ENCODE assay signal across 8 cellular contexts in the genomic region with DNA sequence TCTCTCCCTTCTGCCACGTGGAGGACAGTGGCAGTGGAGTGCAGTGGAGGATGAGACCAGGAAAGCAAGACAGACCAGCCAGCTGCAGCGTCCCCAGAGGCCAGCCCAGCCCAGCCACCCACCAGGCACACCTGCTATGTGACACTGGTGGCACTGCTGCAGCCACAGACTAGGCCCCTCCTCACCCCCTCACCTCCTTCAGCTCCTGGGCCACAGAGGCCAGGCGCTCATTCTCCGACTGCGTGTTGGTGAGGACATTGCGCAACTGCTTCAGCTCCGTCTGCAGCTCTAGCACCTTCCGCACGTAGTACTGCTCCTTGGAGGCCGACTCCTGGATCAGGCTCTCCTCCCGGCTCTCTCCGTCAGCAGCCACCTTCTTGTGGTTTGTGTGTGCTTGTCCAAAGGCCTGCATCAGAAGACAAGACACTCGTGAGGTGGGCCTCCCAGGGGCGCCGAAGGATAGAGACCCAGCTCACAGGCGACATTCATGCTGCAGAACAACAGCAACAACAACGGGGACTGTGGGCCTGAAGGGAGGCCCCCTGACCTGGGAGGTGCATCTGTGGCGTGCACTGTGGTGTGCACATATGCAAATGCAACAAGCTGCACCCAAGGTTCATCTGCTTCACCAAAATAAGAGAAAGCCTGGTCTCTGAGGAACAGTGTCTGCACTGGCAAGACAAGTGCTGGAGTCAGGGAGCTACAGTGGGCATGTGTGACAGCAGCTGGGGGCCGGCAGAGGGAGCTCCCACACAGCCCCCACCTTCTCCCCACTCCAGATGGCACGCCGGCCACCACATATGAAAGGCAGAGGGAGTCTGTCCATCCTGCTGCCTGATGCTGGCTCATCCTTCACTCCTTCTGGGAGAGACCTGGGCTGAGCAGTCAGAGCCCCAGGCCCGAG. TPM values are rescaled to one million over a fixed set of nuclear protein-coding genes. Genes with fewer than 3 reads are reported as not detected.
DNase-seq lines count a peak whose midpoint lies in the region; ATAC-seq, FAIRE-seq and TF ChIP-seq lines count a peak whose summit lies in the region.

No MANE protein-coding gene starts in this region.

- ATAC-seq in GM21515 (IDR thresholded peaks at IDR 0.05; ENCODE audit: unreplicated experiment): peak; percentile 93
- peak; percentile 84 for ATAC-seq in HG03565 (IDR thresholded peaks at IDR 0.05; ENCODE audit: unreplicated experiment)
- ATAC-seq in GM12878: peak; percentile 85

- TF ChIP-seq EP300 in GM12878 (IDR thresholded peaks at IDR 0.05; ENCODE audit: borderline replicate concordance in 1 of 2, control insufficient read depth in 1 of 2, low read depth in 2 of 2, low read length in 2 of 2): no peak

- DNase-seq in GM10248 (ENCODE audit: extremely low spot score) (peak; percentile 75), GM12878 (ENCODE audit: low read depth, low spot score) (no peak), mesenteric fat pad (ENCODE audit: low spot score) (peak; percentile 81), NCI-H345 (lab: John Stamatoyannopoulos, UW) (no peak), NCI-H748 treated with DMSO at 0.1 percent for 48 hours (lab: John Stamatoyannopoulos, UW) (no peak)
- DNase-seq in central memory CD4-positive, alpha-beta T cell: no peak

- peaks cover 11% of the 10 kb centered on the region for H3K79me2 ChIP-seq in GM12878 (ENCODE audit: control insufficient read depth, insufficient read depth, low read length)

- H2AFZ ChIP-seq in GM12878 (ENCODE audit: control insufficient read depth, low read depth, low read length): no peak overlapping the region

- no peaks in the 10 kb centered on the region for H3K27me3 ChIP-seq in GM12878 (replicated peaks in 1 of 2; ENCODE audit: control insufficient read depth in 2 of 2, insufficient read depth in 2 of 2, low read length in 1 of 2)

- peak overlapping the region; percentile 36 for H3K4me2 ChIP-seq in GM12878 (ENCODE audit: control insufficient read depth, insufficient read depth)

- POLR2A ChIA-PET in GM10248 (lab: Yijun Ruan, JAX): no interaction called here
- POLR2A ChIA-PET in GM12878 (lab: Charles Lee): interaction anchor here (0.5 to 1.4 kb wide), 3 partner anchors 34 to 562 kb away, joined by 3 to 5 read pairs (median 3); no protein-coding TSS in a partner anchor

- H3K4me1 ChIP-seq in GM12878 (ENCODE audit: control insufficient read depth, insufficient read depth, low read length): peaks cover 35% of the 10 kb centered on the region

- SMC1A ChIA-PET in GM12878 (lab: Charles Lee; ENCODE audit: uncharacterized antibody, unreplicated experiment): interaction anchor here (0.9 to 1.0 kb wide), 3 partner anchors 11 to 62 kb away, joined by 4 read pairs; no protein-coding TSS in a partner anchor

- H3K36me3 ChIP-seq in GM12878 (ENCODE audit: control insufficient read depth in 2 of 2, insufficient read depth in 2 of 2, low read length in 1 of 2): peaks cover 4 to 44% of the 10 kb centered on the region in 2 experiments

- TF ChIP-seq CTCF in GM10248 (IDR thresholded peaks at IDR 0.05; ENCODE audit: control extremely low read depth, extremely low read depth, low read depth, missing control alignments): peak; percentile 44
- peak; percentile 43 to 58 (median 55); a peak in 5 of 6 replicates for TF ChIP-seq CTCF in GM12878 (IDR thresholded peaks at IDR 0.05 in 2 of 3, conservative IDR thresholded peaks at IDR 0.05 in 1 of 3; ENCODE audit: control insufficient read depth in 2 of 3, extremely low read depth in 1 of 3, insufficient read depth in 1 of 3, low read depth in 3 of 3, low read length in 3 of 3)

- H3K27ac ChIP-seq in GM12878 (ENCODE audit: control insufficient read depth, insufficient read depth): 0 out of 2 replicates have a peak overlapping the region, but pooled peaks have one; percentile 32

- H3K9ac ChIP-seq in GM12878 (ENCODE audit: control insufficient read depth, insufficient read depth, low read length): no peak overlapping the region

- WGBS in GM12878 (ENCODE audit: insufficient coverage, insufficient replicate concordance, low lambda C conversion rate, missing lambda C conversion rate): 33% methylated on average over 22 of the region's 22 CpGs

- H3K4me3 ChIP-seq in GM12878: peak overlapping the region; percentile 33; the same call in 1 of the 2 replicates

- CTCF ChIA-PET in GM10248 (lab: Yijun Ruan, JAX): interaction anchor here (0.9 to 6.4 kb wide), 16 partner anchors 9 to 79 kb away, joined by 3 to 56 read pairs (median 4); no protein-coding TSS in a partner anchor
- CTCF ChIA-PET in GM12878 (lab: Yijun Ruan, JAX): interaction anchor here (1.3 to 3.0 kb wide), 3 partner anchors 35 to 61 kb away, joined by 7 to 20 read pairs (median 9); a partner anchor contains a TSS

- in situ Hi-C loops in GM12878 (cut with MboI): no loop called here

- intact Hi-C loops in GM12878 (cut with micrococcal nuclease; ENCODE audit: unreplicated experiment): no loop called here

- peak; percentile 31; the same call in 1 of the 2 replicates for TF ChIP-seq POLR2A in GM12878 (IDR thresholded peaks at IDR 0.05; ENCODE audit: low read depth, low read length)

- BruUV-seq in GM12878 (replicated peaks; lab: Mats Ljungman, UMichigan): no TSS peak

- TF ChIP-seq RAD21 in GM12878 (IDR thresholded peaks at IDR 0.05; ENCODE audit: insufficient read depth, low read depth, low read length): peak; percentile 48

- peak; percentile 77 for FAIRE-seq in GM12878 (lab: Jason Lieb, UNC)

- RAD21 ChIA-PET in GM12878 (lab: Charles Lee; ENCODE audit: unreplicated experiment): interaction anchor here (1.1 to 1.5 kb wide), 2 partner anchors 11 to 62 kb away, joined by 3 to 8 read pairs; no protein-coding TSS in a partner anchor

- peaks cover 5% of the 10 kb centered on the region for H4K20me1 ChIP-seq in GM12878 (ENCODE audit: control insufficient read depth, insufficient read depth)

- H3K9me3 ChIP-seq in GM12878 (replicated peaks; ENCODE audit: control insufficient read depth, insufficient read depth, low read length): no peaks in the 10 kb centered on the region

TF ChIP-seq in GM12878, 131 proteins besides CTCF, POLR2A, EP300 and RAD21 (continues in another document):
- TF ChIP-seq SIN3A (IDR thresholded peaks at IDR 0.05; ENCODE audit: low read depth, low read length) (no peak), CEBPB (IDR thresholded peaks at IDR 0.05; ENCODE audit: borderline replicate concordance in 1 of 2, low read depth in 2 of 2, low read length in 2 of 2) (peak in 1 of 2 experiments; percentile 64; a peak in 1 of 4 replicates)
- TF ChIP-seq, protein P1, sequence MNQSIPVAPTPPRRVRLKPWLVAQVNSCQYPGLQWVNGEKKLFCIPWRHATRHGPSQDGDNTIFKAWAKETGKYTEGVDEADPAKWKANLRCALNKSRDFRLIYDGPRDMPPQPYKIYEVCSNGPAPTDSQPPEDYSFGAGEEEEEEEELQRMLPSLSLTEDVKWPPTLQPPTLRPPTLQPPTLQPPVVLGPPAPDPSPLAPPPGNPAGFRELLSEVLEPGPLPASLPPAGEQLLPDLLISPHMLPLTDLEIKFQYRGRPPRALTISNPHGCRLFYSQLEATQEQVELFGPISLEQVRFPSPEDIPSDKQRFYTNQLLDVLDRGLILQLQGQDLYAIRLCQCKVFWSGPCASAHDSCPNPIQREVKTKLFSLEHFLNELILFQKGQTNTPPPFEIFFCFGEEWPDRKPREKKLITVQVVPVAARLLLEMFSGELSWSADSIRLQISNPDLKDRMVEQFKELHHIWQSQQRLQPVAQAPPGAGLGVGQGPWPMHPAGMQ (IDR thresholded peaks at IDR 0.05; ENCODE audit: borderline replicate concordance): no peak

RNA-seq across cellular contexts. Expression of a gene that starts 35.5 kb away (rescaled TPM):
- total RNA-seq in GM12878 (2013; cell fraction: nucleolus; rRNA removed): 24.1 and 27.6 TPM in 2 replicates
- total RNA-seq in GM12878 (2014; rRNA removed) (19.2 and 20.2 TPM in 2 replicates), GM12878 (2014; rRNA removed; fragmentation: Illumina TruSeq; extraction: Trizol) (13.6 and 14.4 TPM in 2 replicates), GM12878 (2021) (24.1 and 25.5 TPM in 2 replicates), mesenteric fat pad (34.8 TPM)
- polyA plus RNA-seq in GM12878 (2011; ENCODE audit: low read depth): 6.3 TPM
- polyA plus RNA-seq in GM12878 (2011; rRNA removed) (4.2 and 5.3 TPM in 2 replicates), GM12878 (2014; fragmentation: Illumina TruSeq; extraction: Trizol) (10.1 and 11.9 TPM in 2 replicates), GM12878 (2014; fragmentation: Nextera tagmentation; extraction: Ambion mirVana) (1 to 10 TPM; 5.8 to 7.0 TPM), GM12878 (2014; rRNA removed) (14.5 and 16.1 TPM in 2 replicates), GM12878 (2016; fragmentation: Nextera tagmentation; extraction: Ambion mirVana) (10 to 100 TPM; 14.3 to 15.1 TPM)
- 6.6 and 7.1 TPM in 2 replicates for polyA plus RNA-seq in GM12878 (2011; cell fraction: cytosol; rRNA removed)
- 8.7 and 12.9 TPM in 2 replicates for polyA plus RNA-seq in GM12878 (2011; cell fraction: nucleus; rRNA removed)
- 10.9 and 13.5 TPM in 2 replicates for polyA plus RNA-seq in GM12878 (2012)
- 6.7 and 7.2 TPM in 2 replicates for polyA minus RNA-seq in GM12878 (2011; rRNA and poly(A)+ RNA removed)
- polyA minus RNA-seq in GM12878 (2011; cell fraction: cytosol; rRNA and poly(A)+ RNA removed): 3.2 and 3.7 TPM in 2 replicates
- 5.0 and 9.8 TPM in 2 replicates for polyA minus RNA-seq in GM12878 (2011; cell fraction: nucleus; rRNA and poly(A)+ RNA removed)

RNA-seq across cellular contexts. Expression of a gene that starts 59.2 kb away (rescaled TPM):
- 24.4 and 27.7 TPM in 2 replicates for total RNA-seq in GM12878 (2013; cell fraction: nucleolus; rRNA removed)
- total RNA-seq in GM12878 (2014; rRNA removed) (12.9 and 17.6 TPM in 2 replicates), GM12878 (2014; rRNA removed; fragmentation: Illumina TruSeq; extraction: Trizol) (11.4 and 11.5 TPM in 2 replicates), GM12878 (2021) (10.1 and 10.7 TPM in 2 replicates), mesenteric fat pad (10.1 TPM)
- polyA plus RNA-seq in GM12878 (2011; ENCODE audit: low read depth): 5.1 TPM
- polyA plus RNA-seq in GM12878 (2011; rRNA removed) (21.8 and 22.1 TPM in 2 replicates), GM12878 (2014; fragmentation: Illumina TruSeq; extraction: Trizol) (10.6 and 12.8 TPM in 2 replicates), GM12878 (2014; fragmentation: Nextera tagmentation; extraction: Ambion mirVana) (1 to 10 TPM; 2.1 to 4.0 TPM), GM12878 (2014; rRNA removed) (9.2 and 10.6 TPM in 2 replicates), GM12878 (2016; fragmentation: Nextera tagmentation; extraction: Ambion mirVana) (10 to 100 TPM; 11.4 to 11.5 TPM)
- 30.0 and 31.3 TPM in 2 replicates for polyA plus RNA-seq in GM12878 (2011; cell fraction: cytosol; rRNA removed)
- polyA plus RNA-seq in GM12878 (2011; cell fraction: nucleus; rRNA removed): 56.1 and 62.4 TPM in 2 replicates
- 5.5 and 6.6 TPM in 2 replicates for polyA plus RNA-seq in GM12878 (2012)
- polyA minus RNA-seq in GM12878 (2011; rRNA and poly(A)+ RNA removed): 50.3 and 52.8 TPM in 2 replicates
- polyA minus RNA-seq in GM12878 (2011; cell fraction: cytosol; rRNA and poly(A)+ RNA removed): 9.0 and 11.2 TPM in 2 replicates
- polyA minus RNA-seq in GM12878 (2011; cell fraction: nucleus; rRNA and poly(A)+ RNA removed): 10.0 and 17.4 TPM in 2 replicates

Comparison
In these comparisons a context has a peak if more than half of its experiments do, and no peak if none do; other contexts are left out.
1. DNase-seq: peak in GM10248 (single experiment) and mesenteric fat pad (single experiment); none in GM12878 (single experiment), NCI-H345 (single experiment), central memory CD4-positive, alpha-beta T cell (single experiment) and NCI-H748 treated with DMSO at 0.1 percent for 48 hours (single experiment).
2. Peak in every context shown above with its lines, with median percentiles within 50 percentile points of each other: ATAC-seq.